In the genomic region with DNA sequence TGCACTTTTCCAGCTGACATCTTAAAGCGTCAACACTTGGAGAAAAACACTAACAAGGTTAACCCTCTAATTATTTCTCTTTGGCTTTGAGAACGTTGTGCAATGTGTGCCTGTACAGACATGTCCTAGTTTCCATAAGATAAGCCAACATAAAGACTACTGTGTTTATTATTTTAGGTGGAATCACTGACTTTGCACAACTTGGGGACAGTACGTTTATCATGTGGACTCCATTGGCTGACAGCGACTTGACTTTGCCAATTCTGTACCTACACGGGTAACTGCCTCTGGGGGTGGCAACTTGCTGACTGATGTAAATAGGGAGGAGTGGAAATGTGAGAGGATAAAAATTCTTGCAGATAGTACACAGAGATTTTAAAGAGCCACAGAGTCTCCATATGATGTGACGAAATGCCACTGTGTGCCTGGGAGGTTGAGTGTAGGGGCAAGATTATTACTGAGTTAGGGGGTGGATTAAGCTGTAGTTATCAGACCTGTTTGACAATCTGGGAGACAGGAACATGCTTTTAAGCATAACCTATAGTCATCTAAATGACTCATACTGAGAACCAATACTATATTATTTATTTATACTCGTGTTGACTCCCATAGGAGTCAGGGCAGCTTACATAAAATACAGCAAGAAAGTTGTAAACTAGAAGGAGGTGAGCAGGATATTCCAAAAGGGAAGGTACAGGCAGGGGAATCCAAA, we compare ENCODE assay signal across 36 cellular contexts. TPM values are rescaled to one million over a fixed set of nuclear protein-coding genes. Genes with fewer than 3 reads are reported as not detected.
DNase-seq lines count a peak whose midpoint lies in the region; ATAC-seq, FAIRE-seq and TF ChIP-seq lines count a peak whose summit lies in the region.
"Had no signal": no experiment of that assay in that cellular context is flagged by ENCODE, and none has a peak within 500 bp of the region (broad histone marks: within the 10 kb centered on the region; RNA-seq: fewer than 3 reads in every experiment).

No MANE protein-coding gene starts in this region.

- no peak for FAIRE-seq in bronchial epithelial cell (lab: Jason Lieb, UNC)
- FAIRE-seq: frontal cortex had no signal

- peak overlapping the region; percentile 52 for H3K27ac ChIP-seq in hepatocyte
- H3K27ac ChIP-seq in thymus (ENCODE audit: low read depth) = peak overlapping the region; percentile 56
- H3K27ac ChIP-seq in CD4-positive, alpha-beta memory T cell (ENCODE audit: low read depth, low read length) = no peak overlapping the region
- H3K27ac ChIP-seq in vagina = no peak overlapping the region
- H3K27ac ChIP-seq: brain microvascular endothelial cell, C4-2B, lower lobe of right lung, ovary, VCaP had no signal

- peaks cover 0 to 7% of the 10 kb centered on the region in 2 donors for H3K36me3 Mint-ChIP-seq in CD4-positive, alpha-beta memory T cell
- H3K36me3 Mint-ChIP-seq: activated naive CD4-positive, alpha-beta T cell treated with anti-CD3 and anti-CD28 coated beads, Interleukin-2, amount 50 U/mL, for 24 hours; natural killer cell; stimulated activated memory B cell treated with anti-CD40 and anti-IgM and Interleukin-4, amounts not matched to agents 10 μg/mL and 1 μg/mL and 100 μg/mL, for 72 hours had no signal

- H3K4me1 ChIP-seq in hepatocyte (ENCODE audit: insufficient read depth) (no peaks in the 10 kb centered on the region), thymus (ENCODE audit: control insufficient read depth, insufficient read depth, low read length) (no peaks in the 10 kb centered on the region), vagina (peaks cover 5% of the 10 kb centered on the region)
- no peaks in the 10 kb centered on the region for H3K4me1 ChIP-seq in CD4-positive, alpha-beta memory T cell (ENCODE audit: insufficient read depth, low read length)
- H3K4me1 ChIP-seq: lower lobe of right lung had no signal

- H3K79me2 ChIP-seq in hepatocyte = no peaks in the 10 kb centered on the region

- POLR2A ChIA-PET in CD4-positive, alpha-beta memory T cell (lab: Charles Lee; ENCODE audit: partially characterized antibody) = no interaction called here

- intact Hi-C loops in CD4-positive, alpha-beta memory T cell (cut with micrococcal nuclease) = no loop called here
- intact Hi-C loops in vagina (cut with DNase I) = no loop called here

- ATAC-seq in GM18861 (IDR thresholded peaks at IDR 0.05; ENCODE audit: unreplicated experiment) = no peak
- ATAC-seq: HCT116; natural killer cell; Panc1; stimulated activated memory B cell treated with anti-CD40 and anti-IgM and Interleukin-4, amounts not matched to agents 10 μg/mL and 1 μg/mL and 100 μg/mL, for 72 hours had no signal

- peak; percentile 39 for DNase-seq in SIG-M5 treated with dmso at 0.1 percent for 504 hours (lab: John Stamatoyannopoulos, UW; ENCODE audit: unreplicated experiment)
- DNase-seq in SIG-M5 (lab: John Stamatoyannopoulos, UW) = no peak
- DNase-seq in bronchial epithelial cell (ENCODE audit: low read depth) = peak; percentile 93
- DNase-seq in hepatocyte (ENCODE audit: low spot score) = no peak
- no peak for DNase-seq in CD4-positive, alpha-beta memory T cell
- DNase-seq in vagina (ENCODE audit: extremely low spot score in 2 of 2) = no peak
- DNase-seq: 8988T; activated CD4-positive, alpha-beta T cell treated with anti-CD3 and anti-CD28 coated beads, Interleukin-2, amount 10 ng/mL, durations not matched to agents 24 days and 14 days; activated CD8-positive, alpha-beta memory T cell treated with anti-CD3 and anti-CD28 coated beads for 24 hours; activated T-cell treated with anti-CD3 and anti-CD28 coated beads for 4 hours; amniotic stem cell; brain microvascular endothelial cell; DMS79; effector CD4-positive, alpha-beta T cell; erythroblast; GDM1; lower lobe of right lung; natural killer cell; NCI-H1417 treated with DMSO at 0.1 percent for 48 hours; NCI-H2029 treated with DMSO at 0.1 percent for 48 hours; NCI-H524 treated with DMSO at 0.1 percent for 48 hours; ovary; SHP77 treated with DMSO at 0.1 percent for 48 hours; substantia nigra; T-helper 9 cell had no signal

- H3K4me3 ChIP-seq in bronchial epithelial cell (ENCODE audit: low read depth, low read length) = no peak overlapping the region
- H3K4me3 ChIP-seq in hepatocyte = no peak overlapping the region
- H3K4me3 ChIP-seq in thymus (ENCODE audit: low read length) = no peak overlapping the region
- H3K4me3 ChIP-seq in CD4-positive, alpha-beta memory T cell (ENCODE audit: low read length in 2 of 2) = no peak overlapping the region
- H3K4me3 ChIP-seq in vagina = no peak overlapping the region
- H3K4me3 ChIP-seq: lower lobe of right lung, ovary had no signal

- no peaks in the 10 kb centered on the region for H4K20me1 ChIP-seq in hepatocyte (ENCODE audit: insufficient read depth, poor library complexity, severe bottlenecking)

- WGBS in hepatocyte (ENCODE audit: low lambda C conversion rate, missing lambda C conversion rate) = 71% methylated on average over 7 of the region's 7 CpGs
- WGBS in thymus = 87% methylated on average over 7 of the region's 7 CpGs

- CTCF ChIA-PET in CD4-positive, alpha-beta memory T cell (lab: Charles Lee; ENCODE audit: partially characterized antibody) = interaction anchor here (0.7 kb wide), 1 partner anchor 10 kb away, joined by 3 read pairs; no protein-coding TSS in a partner anchor

- H3K4me2 ChIP-seq in hepatocyte = no peak overlapping the region

- H3K4me3 Mint-ChIP-seq in CD4-positive, alpha-beta memory T cell = no peak overlapping the region
- H3K4me3 Mint-ChIP-seq: activated CD4-positive, alpha-beta T cell treated with anti-CD3 and anti-CD28 coated beads, Interleukin-2, amount 10 ng/mL, durations not matched to agents 24 days and 14 days; activated naive CD4-positive, alpha-beta T cell treated with anti-CD3 and anti-CD28 coated beads, Interleukin-2, amount 50 U/mL, for 24 hours; natural killer cell; stimulated activated memory B cell treated with anti-CD40 and anti-IgM and Interleukin-4, amounts not matched to agents 10 μg/mL and 1 μg/mL and 100 μg/mL, for 72 hours had no signal

- no peak for TF ChIP-seq CTCF in bronchial epithelial cell (IDR thresholded peaks at IDR 0.05; ENCODE audit: insufficient read depth, low read length, severe bottlenecking)
- no peak for TF ChIP-seq CTCF in hepatocyte (IDR thresholded peaks at IDR 0.05; ENCODE audit: poor library complexity)
- TF ChIP-seq CTCF in vagina (IDR thresholded peaks at IDR 0.05) = no peak

- no peaks in the 10 kb centered on the region for H3K9me2 ChIP-seq in hepatocyte (replicated peaks; ENCODE audit: insufficient read depth)

- no peaks in the 10 kb centered on the region for H3K9me3 Mint-ChIP-seq in CD4-positive, alpha-beta memory T cell
- H3K9me3 Mint-ChIP-seq: activated CD4-positive, alpha-beta T cell treated with anti-CD3 and anti-CD28 coated beads, Interleukin-2, amount 10 ng/mL, durations not matched to agents 24 days and 14 days; activated naive CD4-positive, alpha-beta T cell treated with anti-CD3 and anti-CD28 coated beads, Interleukin-2, amount 50 U/mL, for 24 hours; natural killer cell; stimulated activated memory B cell treated with anti-CD40 and anti-IgM and Interleukin-4, amounts not matched to agents 10 μg/mL and 1 μg/mL and 100 μg/mL, for 72 hours had no signal

- no peak for TF ChIP-seq POLR2A in vagina (IDR thresholded peaks at IDR 0.05)

- peak overlapping the region in 2 of 7 donors; percentile 8 to 58 for H3K27ac Mint-ChIP-seq in CD4-positive, alpha-beta memory T cell
- H3K27ac Mint-ChIP-seq: activated CD4-positive, alpha-beta T cell treated with anti-CD3 and anti-CD28 coated beads, Interleukin-2, amount 10 ng/mL, durations not matched to agents 24 days and 14 days; activated naive CD4-positive, alpha-beta T cell treated with anti-CD3 and anti-CD28 coated beads, Interleukin-2, amount 50 U/mL, for 24 hours; natural killer cell; stimulated activated memory B cell treated with anti-CD40 and anti-IgM and Interleukin-4, amounts not matched to agents 10 μg/mL and 1 μg/mL and 100 μg/mL, for 72 hours had no signal

- H3K9me3 ChIP-seq in hepatocyte (ENCODE audit: low read depth) (no peaks in the 10 kb centered on the region), thymus (ENCODE audit: control insufficient read depth) (no peaks in the 10 kb centered on the region), vagina (no peaks in the 10 kb centered on the region)
- H3K9me3 ChIP-seq in CD4-positive, alpha-beta memory T cell (ENCODE audit: control insufficient read depth in 1 of 2, low read length in 2 of 2) = no peaks in the 10 kb centered on the region
- H3K9me3 ChIP-seq: Caco-2, lower lobe of right lung, ovary had no signal

- no peaks in the 10 kb centered on the region for H3K27me3 Mint-ChIP-seq in CD4-positive, alpha-beta memory T cell
- H3K27me3 Mint-ChIP-seq: activated CD4-positive, alpha-beta T cell treated with anti-CD3 and anti-CD28 coated beads, Interleukin-2, amount 10 ng/mL, durations not matched to agents 24 days and 14 days; activated naive CD4-positive, alpha-beta T cell treated with anti-CD3 and anti-CD28 coated beads, Interleukin-2, amount 50 U/mL, for 24 hours; stimulated activated memory B cell treated with anti-CD40 and anti-IgM and Interleukin-4, amounts not matched to agents 10 μg/mL and 1 μg/mL and 100 μg/mL, for 72 hours had no signal

- H3K4me1 Mint-ChIP-seq in CD4-positive, alpha-beta memory T cell = peaks cover 0 to 3% (median 0%) of the 10 kb centered on the region in 4 donors
- H3K4me1 Mint-ChIP-seq: activated CD4-positive, alpha-beta T cell treated with anti-CD3 and anti-CD28 coated beads, Interleukin-2, amount 10 ng/mL, durations not matched to agents 24 days and 14 days; activated naive CD4-positive, alpha-beta T cell treated with anti-CD3 and anti-CD28 coated beads, Interleukin-2, amount 50 U/mL, for 24 hours; natural killer cell; stimulated activated memory B cell treated with anti-CD40 and anti-IgM and Interleukin-4, amounts not matched to agents 10 μg/mL and 1 μg/mL and 100 μg/mL, for 72 hours had no signal

- H3K36me3 ChIP-seq in bronchial epithelial cell (ENCODE audit: control insufficient read depth, insufficient read depth, low read length) (no peaks in the 10 kb centered on the region), hepatocyte (replicated peaks; ENCODE audit: insufficient read depth, low read depth) (no peaks in the 10 kb centered on the region), thymus (ENCODE audit: control insufficient read depth, insufficient read depth) (no peaks in the 10 kb centered on the region), vagina (no peaks in the 10 kb centered on the region)
- H3K36me3 ChIP-seq in CD4-positive, alpha-beta memory T cell (ENCODE audit: insufficient read depth, low read length) = no peaks in the 10 kb centered on the region
- H3K36me3 ChIP-seq: brain microvascular endothelial cell, lower lobe of right lung, ovary had no signal

- no peaks in the 10 kb centered on the region for H3K27me3 ChIP-seq in bronchial epithelial cell (ENCODE audit: control insufficient read depth, insufficient read depth, low read length)
- H3K27me3 ChIP-seq in hepatocyte = no peaks in the 10 kb centered on the region
- no peaks in the 10 kb centered on the region for H3K27me3 ChIP-seq in thymus (ENCODE audit: control insufficient read depth, insufficient read depth)
- H3K27me3 ChIP-seq in CD4-positive, alpha-beta memory T cell (ENCODE audit: insufficient read depth, low read length) = no peaks in the 10 kb centered on the region
- no peaks in the 10 kb centered on the region for H3K27me3 ChIP-seq in vagina
- H3K27me3 ChIP-seq: brain microvascular endothelial cell, ovary had no signal

- H2AFZ ChIP-seq in hepatocyte = no peak overlapping the region

RNA-seq across cellular contexts. Expression of a gene that starts 21.0 kb away (rescaled TPM):
- total RNA-seq in bronchial epithelial cell (under 0.01 and 0.26 TPM in 2 replicates), hepatocyte (0.13 TPM in 1 of 2 replicates, not detected in the other), vagina (not detected)
- polyA plus RNA-seq in hepatocyte (0.93 TPM in 1 of 2 replicates, not detected in the other), thymus (0.23 TPM)
- not detected for total RNA-seq in CD4-positive, alpha-beta memory T cell
- under 1 TPM in 1 of 2 donors, not detected in 1; 0.52 TPM for polyA plus RNA-seq in CD4-positive, alpha-beta memory T cell
- total RNA-seq: activated CD4-positive, alpha-beta T cell treated with anti-CD3 and anti-CD28 coated beads, Interleukin-2, amount 10 ng/mL, durations not matched to agents 24 days and 14 days; Caco-2; mononuclear cell; natural killer cell had no signal

RNA-seq across cellular contexts. Expression of a gene that starts 41.6 kb away (rescaled TPM):
- total RNA-seq in bronchial epithelial cell (0.26 TPM in 1 of 2 replicates, not detected in the other), hepatocyte (not detected in 2 replicates), vagina (7.1 TPM)
- polyA plus RNA-seq in hepatocyte (not detected in 2 replicates), thymus (0.11 TPM)
- total RNA-seq in CD4-positive, alpha-beta memory T cell = not detected
- polyA plus RNA-seq in CD4-positive, alpha-beta memory T cell = not detected
- total RNA-seq: activated CD4-positive, alpha-beta T cell treated with anti-CD3 and anti-CD28 coated beads, Interleukin-2, amount 10 ng/mL, durations not matched to agents 24 days and 14 days; Caco-2; frontal cortex; mononuclear cell; natural killer cell had no signal

RNA-seq across cellular contexts. Expression of a gene that starts 44.7 kb away (rescaled TPM):
- total RNA-seq in bronchial epithelial cell (7.4 and 11.5 TPM in 2 replicates), hepatocyte (28.1 and 29.1 TPM in 2 replicates), vagina (13.5 TPM)
- polyA plus RNA-seq in hepatocyte (73.6 and 74.8 TPM in 2 replicates), thymus (60.1 TPM)
- 10 to 100 TPM; 29.5 to 29.7 TPM for total RNA-seq in CD4-positive, alpha-beta memory T cell
- 10 to 100 TPM; 44.3 to 59.2 TPM for polyA plus RNA-seq in CD4-positive, alpha-beta memory T cell

Comparison
In these comparisons a context has a peak if more than half of its experiments do, and no peak if none do; other contexts are left out.
1. DNase-seq: peak in SIG-M5 treated with dmso at 0.1 percent for 504 hours (single experiment) and bronchial epithelial cell (single experiment); none in SIG-M5 (single experiment), hepatocyte (single experiment), CD4-positive, alpha-beta memory T cell (0 of 5) and vagina (0 of 2).
2. H3K27ac ChIP-seq: peak in hepatocyte (single experiment) and thymus (single experiment); none in CD4-positive, alpha-beta memory T cell (single experiment) and vagina (single experiment).